In the genomic region with DNA sequence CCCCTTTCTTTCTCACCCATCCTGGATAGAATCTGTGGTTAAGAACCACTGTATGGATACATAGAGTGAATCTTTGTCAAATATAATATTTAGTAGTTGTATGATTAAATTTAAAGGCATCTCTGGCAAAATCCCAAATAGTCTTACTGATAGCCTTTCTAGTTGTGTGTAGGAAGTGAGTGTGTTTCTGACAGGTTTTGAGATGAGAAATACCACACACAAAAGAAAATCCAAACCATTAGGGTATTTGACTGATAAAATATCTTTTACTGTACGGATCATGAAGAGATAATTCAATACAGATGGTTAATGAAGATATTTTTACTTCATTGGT, we compare ENCODE assay signal across 2 cellular contexts.
TF ChIP-seq lines count a peak whose summit lies in the region.

No MANE protein-coding gene starts in this region.

TF ChIP-seq in liver, 16 proteins besides CTCF, POLR2A, EP300 and RAD21:
- TF ChIP-seq, protein P1, sequence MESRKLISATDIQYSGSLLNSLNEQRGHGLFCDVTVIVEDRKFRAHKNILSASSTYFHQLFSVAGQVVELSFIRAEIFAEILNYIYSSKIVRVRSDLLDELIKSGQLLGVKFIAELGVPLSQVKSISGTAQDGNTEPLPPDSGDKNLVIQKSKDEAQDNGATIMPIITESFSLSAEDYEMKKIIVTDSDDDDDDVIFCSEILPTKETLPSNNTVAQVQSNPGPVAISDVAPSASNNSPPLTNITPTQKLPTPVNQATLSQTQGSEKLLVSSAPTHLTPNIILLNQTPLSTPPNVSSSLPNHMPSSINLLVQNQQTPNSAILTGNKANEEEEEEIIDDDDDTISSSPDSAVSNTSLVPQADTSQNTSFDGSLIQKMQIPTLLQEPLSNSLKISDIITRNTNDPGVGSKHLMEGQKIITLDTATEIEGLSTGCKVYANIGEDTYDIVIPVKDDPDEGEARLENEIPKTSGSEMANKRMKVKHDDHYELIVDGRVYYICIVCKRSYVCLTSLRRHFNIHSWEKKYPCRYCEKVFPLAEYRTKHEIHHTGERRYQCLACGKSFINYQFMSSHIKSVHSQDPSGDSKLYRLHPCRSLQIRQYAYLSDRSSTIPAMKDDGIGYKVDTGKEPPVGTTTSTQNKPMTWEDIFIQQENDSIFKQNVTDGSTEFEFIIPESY (IDR thresholded peaks at IDR 0.05): no peak
- TF ChIP-seq TAF1 (conservative IDR thresholded peaks at IDR 0.05): no peak
- TF ChIP-seq, protein P2, sequence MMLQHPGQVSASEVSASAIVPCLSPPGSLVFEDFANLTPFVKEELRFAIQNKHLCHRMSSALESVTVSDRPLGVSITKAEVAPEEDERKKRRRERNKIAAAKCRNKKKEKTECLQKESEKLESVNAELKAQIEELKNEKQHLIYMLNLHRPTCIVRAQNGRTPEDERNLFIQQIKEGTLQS (IDR thresholded peaks at IDR 0.05): no peak
- no peak for TF ChIP-seq EGR1 (IDR thresholded peaks at IDR 0.05; ENCODE audit: low read depth in 2 of 2)
- no peak for TF ChIP-seq SP1 (IDR thresholded peaks at IDR 0.05)
- no peak for TF ChIP-seq YY1 (IDR thresholded peaks at IDR 0.05)

TF ChIP-seq in HepG2, 621 proteins besides CTCF, POLR2A, EP300 and RAD21:
- TF ChIP-seq ZKSCAN1 (IDR thresholded peaks at IDR 0.05; ENCODE audit: low read length) (no peak), ZBTB42 (CRISPR knock-in tag; IDR thresholded peaks at IDR 0.05) (no peak), ZNF878 (CRISPR knock-in tag; IDR thresholded peaks at IDR 0.05) (no peak), ZNF768 (CRISPR knock-in tag; IDR thresholded peaks at IDR 0.05) (no peak), ZKSCAN5 (CRISPR knock-in tag; IDR thresholded peaks at IDR 0.05) (no peak), SRSF4 (IDR thresholded peaks at IDR 0.05; ENCODE audit: low read depth, low read length, poor library complexity, severe bottlenecking) (no peak), RBM39 (IDR thresholded peaks at IDR 0.05; ENCODE audit: low read depth, low read length, poor library complexity, severe bottlenecking) (no peak), CHCHD3 (CRISPR knock-in tag; IDR thresholded peaks at IDR 0.05) (no peak), ZNF615 (CRISPR knock-in tag; IDR thresholded peaks at IDR 0.05; ENCODE audit: borderline replicate concordance) (no peak), ZNF556 (CRISPR knock-in tag; IDR thresholded peaks at IDR 0.05; ENCODE audit: borderline replicate concordance) (no peak), AKAP8 (CRISPR knock-in tag; IDR thresholded peaks at IDR 0.05) (no peak), CBX1 (IDR thresholded peaks at IDR 0.05; ENCODE audit: low read depth) (no peak), ATF7-NPFF (CRISPR knock-in tag; IDR thresholded peaks at IDR 0.05; ENCODE audit: low read depth) (no peak)
- TF ChIP-seq, protein P3, sequence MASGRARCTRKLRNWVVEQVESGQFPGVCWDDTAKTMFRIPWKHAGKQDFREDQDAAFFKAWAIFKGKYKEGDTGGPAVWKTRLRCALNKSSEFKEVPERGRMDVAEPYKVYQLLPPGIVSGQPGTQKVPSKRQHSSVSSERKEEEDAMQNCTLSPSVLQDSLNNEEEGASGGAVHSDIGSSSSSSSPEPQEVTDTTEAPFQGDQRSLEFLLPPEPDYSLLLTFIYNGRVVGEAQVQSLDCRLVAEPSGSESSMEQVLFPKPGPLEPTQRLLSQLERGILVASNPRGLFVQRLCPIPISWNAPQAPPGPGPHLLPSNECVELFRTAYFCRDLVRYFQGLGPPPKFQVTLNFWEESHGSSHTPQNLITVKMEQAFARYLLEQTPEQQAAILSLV (CRISPR knock-in tag; IDR thresholded peaks at IDR 0.05; ENCODE audit: borderline replicate concordance): no peak
